In the genomic region with DNA sequence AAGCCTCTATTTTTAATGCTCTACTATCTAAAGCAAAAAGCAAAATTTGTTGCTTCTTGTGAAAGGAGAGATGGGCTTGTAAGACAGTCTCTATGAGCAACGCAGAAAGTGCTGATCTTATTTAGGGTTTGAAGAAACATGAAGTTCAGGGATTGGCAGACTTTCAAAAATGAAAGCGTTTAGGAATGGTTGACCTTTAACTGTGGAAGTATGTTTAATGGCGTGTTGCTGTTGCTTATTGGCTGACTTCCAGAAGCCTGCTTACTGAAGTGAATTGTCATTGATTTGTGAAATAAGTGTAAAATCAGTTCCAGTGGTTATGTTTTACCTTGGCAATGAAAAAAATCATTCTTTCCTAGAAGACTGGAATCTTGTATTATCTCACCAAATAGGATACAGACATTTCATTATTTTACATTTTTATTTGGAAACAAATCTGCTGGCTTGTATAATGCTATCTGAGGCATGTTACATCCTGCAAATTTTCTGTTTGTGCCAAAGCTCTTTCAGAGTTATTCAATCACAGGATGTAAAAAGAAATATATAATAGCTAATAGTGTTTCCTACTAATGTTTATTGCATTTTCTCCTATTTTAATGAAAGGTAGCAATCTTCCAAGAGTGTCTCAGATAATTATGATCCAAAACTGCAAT, we compare ENCODE assay signal across 12 cellular contexts.
A peak's percentile ranks its signal among the peaks of the same experiment; 100 is the strongest.
DNase-seq lines count a peak whose midpoint lies in the region; ATAC-seq, FAIRE-seq and TF ChIP-seq lines count a peak whose summit lies in the region.
"Had no signal": no experiment of that assay in that cellular context is flagged by ENCODE, and none has a peak within 500 bp of the region (broad histone marks: within the 10 kb centered on the region; RNA-seq: fewer than 3 reads in every experiment).

No MANE protein-coding gene starts in this region.

- TF ChIP-seq CTCF in cardiac muscle cell (IDR thresholded peaks at IDR 0.05; ENCODE audit: low read depth, low read length): no peak
- TF ChIP-seq CTCF in fibroblast of pulmonary artery (IDR thresholded peaks at IDR 0.05; ENCODE audit: low read length, missing control alignments): no peak

- H3K27me3 ChIP-seq in cardiac muscle cell: no peaks in the 10 kb centered on the region
- H3K27me3 ChIP-seq: BE2C, heart right ventricle had no signal

- no peaks in the 10 kb centered on the region for H3K4me1 ChIP-seq in cardiac muscle cell (ENCODE audit: low read depth)
- H3K4me1 ChIP-seq: BE2C had no signal

- no peak for ATAC-seq in left ventricle myocardium superior
- ATAC-seq: heart right ventricle had no signal

- no peaks in the 10 kb centered on the region for H3K36me3 ChIP-seq in cardiac muscle cell
- H3K36me3 ChIP-seq: BE2C, heart right ventricle had no signal

- intact Hi-C loops in left ventricle myocardium superior (cut with micrococcal nuclease): no loop called here

- FAIRE-seq in urothelium cell line (lab: Jason Lieb, UNC): no peak

- H3K27ac ChIP-seq in cardiac muscle cell: no peak overlapping the region
- H3K27ac ChIP-seq: heart right ventricle had no signal

- DNase-seq in cardiac muscle cell (ENCODE audit: low read depth in 1 of 2, low spot score in 1 of 2): peak; percentile 7 to 68
- DNase-seq in left ventricle myocardium superior: no peak
- DNase-seq in SHP77 (lab: John Stamatoyannopoulos, UW): peak; percentile 61 to 64
- DNase-seq in fibroblast of pulmonary artery (ENCODE audit: low read depth): peak; percentile 87
- DNase-seq in urothelium cell line (ENCODE audit: low spot score): peak; percentile 1
- no peak for DNase-seq in stimulated activated naive CD4-positive, alpha-beta T cell treated with Interleukin-2 at 50 U/mL for 16 hours (lab: John Stamatoyannopoulos, UW)
- no peak for DNase-seq in stimulated activated CD4-positive, alpha-beta T cell treated with anti-CD3 and anti-CD28 coated beads, Interleukin-1b, Interleukin-23, amount 100 ng/mL, for 48 hours
- DNase-seq in UCSD-AML1 (lab: John Stamatoyannopoulos, UW; ENCODE audit: unreplicated experiment): no peak
- DNase-seq: BE2C; central memory CD4-positive, alpha-beta T cell; heart right ventricle; NCI-H2107 had no signal

- H3K9me3 ChIP-seq in cardiac muscle cell (ENCODE audit: low read depth): no peaks in the 10 kb centered on the region
- H3K9me3 ChIP-seq: BE2C had no signal

- H3K4me3 ChIP-seq in cardiac muscle cell (no peak overlapping the region), fibroblast of pulmonary artery (replicated peaks; ENCODE audit: low read depth, low read length) (no peak overlapping the region)
- H3K4me3 ChIP-seq: heart right ventricle had no signal

Comparison
In these comparisons a context has a peak if more than half of its experiments do, and no peak if none do; other contexts are left out.
1. DNase-seq: peak in cardiac muscle cell (2 of 2), SHP77 (2 of 2), fibroblast of pulmonary artery (single experiment) and urothelium cell line (single experiment); none in left ventricle myocardium superior (single experiment), stimulated activated naive CD4-positive, alpha-beta T cell treated with Interleukin-2 at 50 U/mL for 16 hours (single experiment), stimulated activated CD4-positive, alpha-beta T cell treated with anti-CD3 and anti-CD28 coated beads, Interleukin-1b, Interleukin-23, amount 100 ng/mL, for 48 hours (single experiment) and UCSD-AML1 (single experiment).